2 cellular contexts compared by ENCODE assay signal in the genomic region with DNA sequence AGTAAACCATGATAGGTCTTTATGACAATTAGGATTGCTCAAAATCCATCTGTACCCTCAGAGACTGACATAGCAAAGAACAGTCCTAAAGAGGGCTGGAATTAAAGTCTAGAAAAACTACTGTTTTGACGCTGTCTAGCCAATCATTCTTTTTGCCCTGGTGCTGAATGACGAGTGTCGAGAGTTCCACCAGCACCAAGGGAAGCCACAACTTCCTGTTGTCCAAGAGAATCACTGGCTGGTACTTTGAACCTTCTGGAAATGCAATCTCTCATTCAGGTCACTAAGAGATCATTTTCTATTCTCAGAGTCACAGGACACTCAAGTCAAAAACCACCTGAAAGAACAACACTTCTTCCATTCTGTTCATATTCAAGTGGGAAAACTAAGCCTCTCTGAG.
TF ChIP-seq lines count a peak whose summit lies in the region.

No MANE protein-coding gene starts in this region.

TF ChIP-seq in HepG2, 621 proteins besides CTCF, POLR2A, EP300 and RAD21:
- TF ChIP-seq, protein P1, sequence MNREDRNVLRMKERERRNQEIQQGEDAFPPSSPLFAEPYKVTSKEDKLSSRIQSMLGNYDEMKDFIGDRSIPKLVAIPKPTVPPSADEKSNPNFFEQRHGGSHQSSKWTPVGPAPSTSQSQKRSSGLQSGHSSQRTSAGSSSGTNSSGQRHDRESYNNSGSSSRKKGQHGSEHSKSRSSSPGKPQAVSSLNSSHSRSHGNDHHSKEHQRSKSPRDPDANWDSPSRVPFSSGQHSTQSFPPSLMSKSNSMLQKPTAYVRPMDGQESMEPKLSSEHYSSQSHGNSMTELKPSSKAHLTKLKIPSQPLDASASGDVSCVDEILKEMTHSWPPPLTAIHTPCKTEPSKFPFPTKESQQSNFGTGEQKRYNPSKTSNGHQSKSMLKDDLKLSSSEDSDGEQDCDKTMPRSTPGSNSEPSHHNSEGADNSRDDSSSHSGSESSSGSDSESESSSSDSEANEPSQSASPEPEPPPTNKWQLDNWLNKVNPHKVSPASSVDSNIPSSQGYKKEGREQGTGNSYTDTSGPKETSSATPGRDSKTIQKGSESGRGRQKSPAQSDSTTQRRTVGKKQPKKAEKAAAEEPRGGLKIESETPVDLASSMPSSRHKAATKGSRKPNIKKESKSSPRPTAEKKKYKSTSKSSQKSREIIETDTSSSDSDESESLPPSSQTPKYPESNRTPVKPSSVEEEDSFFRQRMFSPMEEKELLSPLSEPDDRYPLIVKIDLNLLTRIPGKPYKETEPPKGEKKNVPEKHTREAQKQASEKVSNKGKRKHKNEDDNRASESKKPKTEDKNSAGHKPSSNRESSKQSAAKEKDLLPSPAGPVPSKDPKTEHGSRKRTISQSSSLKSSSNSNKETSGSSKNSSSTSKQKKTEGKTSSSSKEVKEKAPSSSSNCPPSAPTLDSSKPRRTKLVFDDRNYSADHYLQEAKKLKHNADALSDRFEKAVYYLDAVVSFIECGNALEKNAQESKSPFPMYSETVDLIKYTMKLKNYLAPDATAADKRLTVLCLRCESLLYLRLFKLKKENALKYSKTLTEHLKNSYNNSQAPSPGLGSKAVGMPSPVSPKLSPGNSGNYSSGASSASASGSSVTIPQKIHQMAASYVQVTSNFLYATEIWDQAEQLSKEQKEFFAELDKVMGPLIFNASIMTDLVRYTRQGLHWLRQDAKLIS (CRISPR knock-in tag; IDR thresholded peaks at IDR 0.05) = no peak
- TF ChIP-seq ZNF34 (CRISPR knock-in tag; IDR thresholded peaks at IDR 0.05; ENCODE audit: borderline replicate concordance) (no peak), HNF4A (CRISPR knock-in tag; IDR thresholded peaks at IDR 0.05) (0 out of 2 replicates have a peak, but pooled peaks have one; percentile 15)
- TF ChIP-seq, protein P2, sequence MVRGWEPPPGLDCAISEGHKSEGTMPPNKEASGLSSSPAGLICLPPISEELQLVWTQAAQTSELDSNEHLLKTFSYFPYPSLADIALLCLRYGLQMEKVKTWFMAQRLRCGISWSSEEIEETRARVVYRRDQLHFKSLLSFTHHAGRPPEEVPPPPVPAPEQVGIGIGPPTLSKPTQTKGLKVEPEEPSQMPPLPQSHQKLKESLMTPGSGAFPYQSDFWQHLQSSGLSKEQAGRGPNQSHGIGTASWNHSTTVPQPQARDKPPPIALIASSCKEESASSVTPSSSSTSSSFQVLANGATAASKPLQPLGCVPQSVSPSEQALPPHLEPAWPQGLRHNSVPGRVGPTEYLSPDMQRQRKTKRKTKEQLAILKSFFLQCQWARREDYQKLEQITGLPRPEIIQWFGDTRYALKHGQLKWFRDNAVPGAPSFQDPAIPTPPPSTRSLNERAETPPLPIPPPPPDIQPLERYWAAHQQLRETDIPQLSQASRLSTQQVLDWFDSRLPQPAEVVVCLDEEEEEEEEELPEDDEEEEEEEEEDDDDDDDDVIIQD (CRISPR knock-in tag; IDR thresholded peaks at IDR 0.05; ENCODE audit: low read depth) = peak; percentile 58; the same call in 1 of the 2 replicates

TF ChIP-seq in K562, 482 proteins besides CTCF, POLR2A, EP300 and RAD21:
- TF ChIP-seq MEIS2 (IDR thresholded peaks at IDR 0.05; ENCODE audit: partially characterized antibody) = peak; percentile 14
- TF ChIP-seq, protein P3, sequence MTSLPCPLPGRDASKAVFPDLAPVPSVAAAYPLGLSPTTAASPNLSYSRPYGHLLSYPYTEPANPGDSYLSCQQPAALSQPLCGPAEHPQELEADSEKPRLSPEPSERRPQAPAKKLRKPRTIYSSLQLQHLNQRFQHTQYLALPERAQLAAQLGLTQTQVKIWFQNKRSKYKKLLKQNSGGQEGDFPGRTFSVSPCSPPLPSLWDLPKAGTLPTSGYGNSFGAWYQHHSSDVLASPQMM (CRISPR knock-in tag; IDR thresholded peaks at IDR 0.05) = no peak
